2 cellular contexts compared by ENCODE assay signal in genomic region chr10:25029519-25029918, GRCh38.
TF ChIP-seq lines count a peak whose summit lies in the region.

No MANE protein-coding gene starts in this region.

TF ChIP-seq in liver, 16 proteins besides CTCF, POLR2A, EP300 and RAD21:
- no peak for TF ChIP-seq FOXA1 (IDR thresholded peaks at IDR 0.05)
- peak; percentile 39 for TF ChIP-seq SP1 (IDR thresholded peaks at IDR 0.05)
- TF ChIP-seq YY1 (IDR thresholded peaks at IDR 0.05): peak; percentile 58
- TF ChIP-seq HNF4G (IDR thresholded peaks at IDR 0.05): no peak
- TF ChIP-seq GABPA (IDR thresholded peaks at IDR 0.05 in 1 of 2, conservative IDR thresholded peaks at IDR 0.05 in 1 of 2): no peak
- TF ChIP-seq JUND (IDR thresholded peaks at IDR 0.05): peak in 1 of 2 donors; percentile 40
- TF ChIP-seq HNF4A (conservative IDR thresholded peaks at IDR 0.05): peak; percentile 47 to 53
- peak in 1 of 2 donors; percentile 31 for TF ChIP-seq RXRA (IDR thresholded peaks at IDR 0.05)

TF ChIP-seq in HepG2, 621 proteins besides CTCF, POLR2A, EP300 and RAD21:
- TF ChIP-seq ZNF83 (CRISPR knock-in tag; IDR thresholded peaks at IDR 0.05; ENCODE audit: borderline replicate concordance) (no peak), ZNF20 (CRISPR knock-in tag; IDR thresholded peaks at IDR 0.05) (no peak), ZFP90 (CRISPR knock-in tag; IDR thresholded peaks at IDR 0.05; ENCODE audit: borderline replicate concordance) (no peak), ZNF468 (CRISPR knock-in tag; IDR thresholded peaks at IDR 0.05) (no peak), ZSCAN25 (CRISPR knock-in tag; IDR thresholded peaks at IDR 0.05) (no peak), ARNT2 (CRISPR knock-in tag; IDR thresholded peaks at IDR 0.05; ENCODE audit: low read depth) (no peak), STAG1 (CRISPR knock-in tag; IDR thresholded peaks at IDR 0.05) (no peak), KDM1A (CRISPR knock-in tag; IDR thresholded peaks at IDR 0.05) (no peak), SMAD9 (CRISPR knock-in tag; IDR thresholded peaks at IDR 0.05) (no peak), GATAD2A (CRISPR knock-in tag; IDR thresholded peaks at IDR 0.05) (no peak), TBP (CRISPR knock-in tag; IDR thresholded peaks at IDR 0.05) (no peak), ZKSCAN1 (IDR thresholded peaks at IDR 0.05; ENCODE audit: low read length) (no peak), TEF (CRISPR knock-in tag; IDR thresholded peaks at IDR 0.05) (no peak), SRSF1 (optimal IDR thresholded peaks at IDR 0.05; ENCODE audit: low read depth, low read length) (no peak)
- TF ChIP-seq, protein P1, sequence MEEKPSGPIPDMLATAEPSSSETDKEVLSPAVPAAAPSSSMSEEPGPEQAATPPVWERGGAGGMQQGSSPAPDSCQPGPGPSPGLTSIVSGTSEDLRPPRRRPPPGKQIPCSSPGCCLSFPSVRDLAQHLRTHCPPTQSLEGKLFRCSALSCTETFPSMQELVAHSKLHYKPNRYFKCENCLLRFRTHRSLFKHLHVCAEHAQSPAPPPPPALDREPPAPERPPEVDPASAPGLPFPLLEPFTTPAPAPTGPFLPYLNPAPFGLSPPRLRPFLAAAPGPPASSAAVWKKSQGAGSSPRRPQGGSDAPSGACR (CRISPR knock-in tag; IDR thresholded peaks at IDR 0.05): no peak
